Comparison of ENCODE assay signal across 16 cellular contexts in the genomic region with DNA sequence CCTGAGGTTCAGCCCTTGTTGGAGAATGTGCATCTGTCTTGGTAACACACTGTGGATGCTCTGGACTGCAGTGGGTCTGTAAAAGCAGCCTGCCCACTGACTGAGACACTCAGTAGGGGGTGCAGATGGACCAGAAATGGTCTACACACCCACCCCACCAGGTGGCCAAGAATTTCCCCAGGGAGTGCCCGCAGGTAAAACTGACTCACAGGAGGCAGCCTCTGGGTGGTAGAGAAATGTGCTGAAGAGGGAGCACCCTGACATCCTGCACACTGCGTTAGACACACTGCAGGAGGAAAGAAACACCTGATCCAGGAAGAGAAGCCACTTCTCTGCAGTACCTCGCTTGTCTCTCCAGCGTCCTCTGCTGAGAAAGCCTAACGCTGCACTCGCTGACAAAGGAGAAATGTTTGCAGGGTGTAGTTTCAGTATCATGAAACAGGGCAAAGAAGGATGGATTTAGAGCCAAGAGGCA.
A peak's percentile ranks its signal among the peaks of the same experiment; 100 is the strongest.
DNase-seq lines count a peak whose midpoint lies in the region; ATAC-seq and FAIRE-seq lines count a peak whose summit lies in the region.
"Had no signal": no experiment of that assay in that cellular context is flagged by ENCODE, and none has a peak within 500 bp of the region (broad histone marks: within the 10 kb centered on the region; RNA-seq: fewer than 3 reads in every experiment).

No MANE protein-coding gene starts in this region.

- in situ Hi-C loops in SK-MEL-5 (cut with HindIII; ENCODE audit: low pct_unique_long_range_greater_than_20kb, low sequenced_read_pairs), result no loop called here

- H3K36me3 ChIP-seq in H7 (replicated peaks; ENCODE audit: control insufficient read depth, insufficient read depth, low read length), result no peaks in the 10 kb centered on the region
- H3K36me3 ChIP-seq: pancreas, thyroid gland had no signal

- DNase-seq in NCI-H345 (lab: John Stamatoyannopoulos, UW) (peak; percentile 4), NCI-H345 treated with DMSO at 0.1 percent for 48 hours (lab: John Stamatoyannopoulos, UW; ENCODE audit: unreplicated experiment) (no peak), H7 (peak; percentile 61), SK-MEL-5 (ENCODE audit: low read depth, low spot score) (peak; percentile 13), left colon (peak in 1 of 2 donors; percentile 17), anterior cingulate cortex (lab: John Stamatoyannopoulos, UW) (no peak), urothelium cell line (ENCODE audit: low spot score) (no peak)
- DNase-seq: activated effector memory CD4-positive, alpha-beta T cell treated with Interleukin-2 at 50 U/mL for 16 hours; brain microvascular endothelial cell; CD8-positive, alpha-beta memory T cell; effector memory CD8-positive, alpha-beta T cell; KBM-7; NCI-H2081; pancreas; thyroid gland had no signal

- no peak for FAIRE-seq in urothelium cell line (lab: Jason Lieb, UNC)
- FAIRE-seq: pancreas had no signal

- intact Hi-C loops in left colon (cut with DNase I, micrococcal nuclease), result no loop called here

- H3K27me3 ChIP-seq in H7 (ENCODE audit: control insufficient read depth, insufficient read depth, low read length), result no peaks in the 10 kb centered on the region
- H3K27me3 ChIP-seq: brain microvascular endothelial cell, pancreas, thyroid gland had no signal

- ATAC-seq in left colon (peak; percentile 90), GM19467 (IDR thresholded peaks at IDR 0.05; ENCODE audit: unreplicated experiment) (no peak)
- ATAC-seq: effector memory CD8-positive, alpha-beta T cell had no signal

- no peak overlapping the region for H3K4me3 ChIP-seq in H7 (ENCODE audit: insufficient read depth, low read depth, low read length)
- H3K4me3 ChIP-seq: pancreas, thyroid gland had no signal

Comparison
In these comparisons a context has a peak if more than half of its experiments do, and no peak if none do; other contexts are left out.
1. DNase-seq: peak in NCI-H345 (single experiment), H7 (single experiment) and SK-MEL-5 (single experiment); none in NCI-H345 treated with DMSO at 0.1 percent for 48 hours (single experiment), anterior cingulate cortex (0 of 58) and urothelium cell line (single experiment).